ENCODE assay signal across 1 cellular context in genomic region chr16:89720859-89721643, GRCh38.
TF ChIP-seq lines count a peak whose summit lies in the region.

A gene with protein sequence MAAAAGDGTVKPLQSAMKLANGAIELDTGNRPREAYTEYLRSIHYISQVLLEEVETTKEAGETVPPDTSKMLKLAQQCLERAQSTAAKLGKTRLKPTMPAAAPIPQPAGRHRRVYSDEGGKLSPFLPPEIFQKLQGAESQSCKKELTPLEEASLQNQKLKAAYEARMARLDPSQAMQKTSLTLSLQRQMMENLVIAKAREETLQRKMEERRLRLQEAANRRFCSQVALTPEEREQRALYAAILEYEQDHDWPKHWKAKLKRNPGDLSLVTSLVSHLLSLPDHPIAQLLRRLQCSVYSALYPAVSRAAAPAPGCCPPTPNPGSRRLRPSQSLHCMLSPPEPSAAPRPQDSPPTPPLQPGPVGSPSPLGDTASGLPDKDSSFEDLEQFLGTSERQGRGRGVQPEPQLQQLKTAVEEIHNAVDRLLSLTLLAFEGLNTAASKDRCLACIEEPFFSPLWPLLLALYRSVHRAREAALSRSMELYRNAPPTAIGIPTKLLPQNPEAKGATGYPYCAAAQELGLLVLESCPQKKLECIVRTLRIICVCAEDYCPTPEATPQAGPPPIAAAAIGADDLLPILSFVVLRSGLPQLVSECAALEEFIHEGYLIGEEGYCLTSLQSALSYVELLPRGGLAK (minus strand): TSS chr16:89720898. CDS start chr16:89720861, 37 bp downstream.
ZNF276 (plus strand) TSS chr16:89721537; CDS start chr16:89721641, 104 bp downstream.

TF ChIP-seq in H1, 55 proteins besides CTCF, POLR2A, EP300 and RAD21:
- TF ChIP-seq SUZ12 (IDR thresholded peaks at IDR 0.05; ENCODE audit: low read length), result no peak
- no peak for TF ChIP-seq HDAC6 (IDR thresholded peaks at IDR 0.05; ENCODE audit: low read depth, low read length)
- TF ChIP-seq TCF12 (IDR thresholded peaks at IDR 0.05; ENCODE audit: low read depth, low read length), result no peak
- no peak; the same call in 1 of the 2 replicates for TF ChIP-seq EGR1 (IDR thresholded peaks at IDR 0.05; ENCODE audit: borderline replicate concordance, low read depth, low read length)
- TF ChIP-seq KDM5A (IDR thresholded peaks at IDR 0.05; ENCODE audit: low read length), result no peak; the same call in 1 of the 2 replicates
- peak; percentile 71 for TF ChIP-seq KDM4A (IDR thresholded peaks at IDR 0.05; ENCODE audit: low read depth, low read length, severe bottlenecking)
- TF ChIP-seq SP2 (IDR thresholded peaks at IDR 0.05; ENCODE audit: low read length), result no peak
- TF ChIP-seq TAF1 (IDR thresholded peaks at IDR 0.05; ENCODE audit: low read depth, low read length), result peak; percentile 71
- no peak for TF ChIP-seq EZH2 (IDR thresholded peaks at IDR 0.05; ENCODE audit: low read depth, low read length, severe bottlenecking)
- no peak for TF ChIP-seq BRCA1 (IDR thresholded peaks at IDR 0.05; ENCODE audit: low read depth, low read length)
- TF ChIP-seq, protein P1, sequence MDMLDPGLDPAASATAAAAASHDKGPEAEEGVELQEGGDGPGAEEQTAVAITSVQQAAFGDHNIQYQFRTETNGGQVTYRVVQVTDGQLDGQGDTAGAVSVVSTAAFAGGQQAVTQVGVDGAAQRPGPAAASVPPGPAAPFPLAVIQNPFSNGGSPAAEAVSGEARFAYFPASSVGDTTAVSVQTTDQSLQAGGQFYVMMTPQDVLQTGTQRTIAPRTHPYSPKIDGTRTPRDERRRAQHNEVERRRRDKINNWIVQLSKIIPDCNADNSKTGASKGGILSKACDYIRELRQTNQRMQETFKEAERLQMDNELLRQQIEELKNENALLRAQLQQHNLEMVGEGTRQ (IDR thresholded peaks at IDR 0.05; ENCODE audit: low read length), result no peak
- TF ChIP-seq POLR2AphosphoS5 (IDR thresholded peaks at IDR 0.05; ENCODE audit: low read depth, low read length), result no peak; the same call in 1 of the 2 replicates
- TF ChIP-seq NANOG (IDR thresholded peaks at IDR 0.05; ENCODE audit: insufficient read depth, low read depth, low read length, poor library complexity, severe bottlenecking), result no peak
- TF ChIP-seq TAF7 (optimal IDR thresholded peaks at IDR 0.05; ENCODE audit: borderline replicate concordance, low read depth, low read length), result peak; percentile 52
- no peak for TF ChIP-seq RNF2 (IDR thresholded peaks at IDR 0.05; ENCODE audit: borderline replicate concordance, low read depth, low read length, missing control alignments, poor library complexity, severe bottlenecking)
- no peak for TF ChIP-seq MAFK (IDR thresholded peaks at IDR 0.05; ENCODE audit: low read depth, low read length)
- peak; percentile 13 for TF ChIP-seq CREB1 (IDR thresholded peaks at IDR 0.05)
- TF ChIP-seq CBX8 (IDR thresholded peaks at IDR 0.05; ENCODE audit: borderline replicate concordance, low read depth, low read length), result no peak
- TF ChIP-seq HDAC2 (IDR thresholded peaks at IDR 0.05; ENCODE audit: borderline replicate concordance in 1 of 2, low read depth in 2 of 2, low read length in 2 of 2), result peak; percentile 54 to 70; a peak in 1 of 4 replicates
- TF ChIP-seq JUND (IDR thresholded peaks at IDR 0.05; ENCODE audit: low read length), result no peak
- no peak for TF ChIP-seq CTBP2 (IDR thresholded peaks at IDR 0.05; ENCODE audit: borderline replicate concordance, insufficient read depth, insufficient read length, low read length)
- no peak for TF ChIP-seq BCL11A (IDR thresholded peaks at IDR 0.05; ENCODE audit: low read depth in 2 of 2, low read length in 2 of 2)
- no peak; the same call in 1 of the 2 replicates for TF ChIP-seq RFX5 (IDR thresholded peaks at IDR 0.05; ENCODE audit: borderline replicate concordance, low read depth, low read length)
- no peak for TF ChIP-seq CBX5 (IDR thresholded peaks at IDR 0.05; ENCODE audit: low read depth, low read length)
- TF ChIP-seq ASH2L (IDR thresholded peaks at IDR 0.05; ENCODE audit: low read length), result peak; percentile 90
- TF ChIP-seq CEBPB (IDR thresholded peaks at IDR 0.05; ENCODE audit: low read depth, low read length), result no peak; the same call in 1 of the 2 replicates
- TF ChIP-seq ZNF274 (IDR thresholded peaks at IDR 0.05; ENCODE audit: borderline replicate concordance, extremely low read depth, low read length), result no peak
- TF ChIP-seq JUN (IDR thresholded peaks at IDR 0.05; ENCODE audit: low read depth, low read length), result no peak
- TF ChIP-seq GTF2F1 (IDR thresholded peaks at IDR 0.05; ENCODE audit: borderline replicate concordance, low read depth, low read length), result no peak
- TF ChIP-seq RXRA (IDR thresholded peaks at IDR 0.05; ENCODE audit: insufficient read depth, low read depth, low read length), result no peak
- no peak for TF ChIP-seq FOSL1 (IDR thresholded peaks at IDR 0.05; ENCODE audit: insufficient read depth, low read depth, low read length)
- TF ChIP-seq NRF1 (IDR thresholded peaks at IDR 0.05; ENCODE audit: low read depth, low read length), result no peak
- TF ChIP-seq TEAD4 (IDR thresholded peaks at IDR 0.05; ENCODE audit: low read depth, low read length), result no peak
- peak; percentile 53 for TF ChIP-seq PHF8 (conservative IDR thresholded peaks at IDR 0.05; ENCODE audit: low read depth, low read length)
- peak; percentile 99 for TF ChIP-seq GABPA (IDR thresholded peaks at IDR 0.05; ENCODE audit: borderline replicate concordance, insufficient read depth, low read length)
- TF ChIP-seq TBP (IDR thresholded peaks at IDR 0.05; ENCODE audit: low read depth, low read length), result peak; percentile 19; the same call in 1 of the 2 replicates
- TF ChIP-seq BACH1 (IDR thresholded peaks at IDR 0.05; ENCODE audit: low read length), result peak; percentile 89
- TF ChIP-seq POU5F1 (IDR thresholded peaks at IDR 0.05; ENCODE audit: low read depth, low read length), result no peak
- TF ChIP-seq E2F6 (IDR thresholded peaks at IDR 0.05), result peak; percentile 56
- TF ChIP-seq YY1 (IDR thresholded peaks at IDR 0.05; ENCODE audit: low read depth, low read length), result peak; percentile 78; the same call in 1 of the 2 replicates
- TF ChIP-seq ATF3 (IDR thresholded peaks at IDR 0.05; ENCODE audit: insufficient read depth, low read depth, low read length), result no peak
- TF ChIP-seq SAP30 (IDR thresholded peaks at IDR 0.05; ENCODE audit: insufficient read depth, insufficient replicate concordance, low read length), result no peak
- TF ChIP-seq, protein P2, sequence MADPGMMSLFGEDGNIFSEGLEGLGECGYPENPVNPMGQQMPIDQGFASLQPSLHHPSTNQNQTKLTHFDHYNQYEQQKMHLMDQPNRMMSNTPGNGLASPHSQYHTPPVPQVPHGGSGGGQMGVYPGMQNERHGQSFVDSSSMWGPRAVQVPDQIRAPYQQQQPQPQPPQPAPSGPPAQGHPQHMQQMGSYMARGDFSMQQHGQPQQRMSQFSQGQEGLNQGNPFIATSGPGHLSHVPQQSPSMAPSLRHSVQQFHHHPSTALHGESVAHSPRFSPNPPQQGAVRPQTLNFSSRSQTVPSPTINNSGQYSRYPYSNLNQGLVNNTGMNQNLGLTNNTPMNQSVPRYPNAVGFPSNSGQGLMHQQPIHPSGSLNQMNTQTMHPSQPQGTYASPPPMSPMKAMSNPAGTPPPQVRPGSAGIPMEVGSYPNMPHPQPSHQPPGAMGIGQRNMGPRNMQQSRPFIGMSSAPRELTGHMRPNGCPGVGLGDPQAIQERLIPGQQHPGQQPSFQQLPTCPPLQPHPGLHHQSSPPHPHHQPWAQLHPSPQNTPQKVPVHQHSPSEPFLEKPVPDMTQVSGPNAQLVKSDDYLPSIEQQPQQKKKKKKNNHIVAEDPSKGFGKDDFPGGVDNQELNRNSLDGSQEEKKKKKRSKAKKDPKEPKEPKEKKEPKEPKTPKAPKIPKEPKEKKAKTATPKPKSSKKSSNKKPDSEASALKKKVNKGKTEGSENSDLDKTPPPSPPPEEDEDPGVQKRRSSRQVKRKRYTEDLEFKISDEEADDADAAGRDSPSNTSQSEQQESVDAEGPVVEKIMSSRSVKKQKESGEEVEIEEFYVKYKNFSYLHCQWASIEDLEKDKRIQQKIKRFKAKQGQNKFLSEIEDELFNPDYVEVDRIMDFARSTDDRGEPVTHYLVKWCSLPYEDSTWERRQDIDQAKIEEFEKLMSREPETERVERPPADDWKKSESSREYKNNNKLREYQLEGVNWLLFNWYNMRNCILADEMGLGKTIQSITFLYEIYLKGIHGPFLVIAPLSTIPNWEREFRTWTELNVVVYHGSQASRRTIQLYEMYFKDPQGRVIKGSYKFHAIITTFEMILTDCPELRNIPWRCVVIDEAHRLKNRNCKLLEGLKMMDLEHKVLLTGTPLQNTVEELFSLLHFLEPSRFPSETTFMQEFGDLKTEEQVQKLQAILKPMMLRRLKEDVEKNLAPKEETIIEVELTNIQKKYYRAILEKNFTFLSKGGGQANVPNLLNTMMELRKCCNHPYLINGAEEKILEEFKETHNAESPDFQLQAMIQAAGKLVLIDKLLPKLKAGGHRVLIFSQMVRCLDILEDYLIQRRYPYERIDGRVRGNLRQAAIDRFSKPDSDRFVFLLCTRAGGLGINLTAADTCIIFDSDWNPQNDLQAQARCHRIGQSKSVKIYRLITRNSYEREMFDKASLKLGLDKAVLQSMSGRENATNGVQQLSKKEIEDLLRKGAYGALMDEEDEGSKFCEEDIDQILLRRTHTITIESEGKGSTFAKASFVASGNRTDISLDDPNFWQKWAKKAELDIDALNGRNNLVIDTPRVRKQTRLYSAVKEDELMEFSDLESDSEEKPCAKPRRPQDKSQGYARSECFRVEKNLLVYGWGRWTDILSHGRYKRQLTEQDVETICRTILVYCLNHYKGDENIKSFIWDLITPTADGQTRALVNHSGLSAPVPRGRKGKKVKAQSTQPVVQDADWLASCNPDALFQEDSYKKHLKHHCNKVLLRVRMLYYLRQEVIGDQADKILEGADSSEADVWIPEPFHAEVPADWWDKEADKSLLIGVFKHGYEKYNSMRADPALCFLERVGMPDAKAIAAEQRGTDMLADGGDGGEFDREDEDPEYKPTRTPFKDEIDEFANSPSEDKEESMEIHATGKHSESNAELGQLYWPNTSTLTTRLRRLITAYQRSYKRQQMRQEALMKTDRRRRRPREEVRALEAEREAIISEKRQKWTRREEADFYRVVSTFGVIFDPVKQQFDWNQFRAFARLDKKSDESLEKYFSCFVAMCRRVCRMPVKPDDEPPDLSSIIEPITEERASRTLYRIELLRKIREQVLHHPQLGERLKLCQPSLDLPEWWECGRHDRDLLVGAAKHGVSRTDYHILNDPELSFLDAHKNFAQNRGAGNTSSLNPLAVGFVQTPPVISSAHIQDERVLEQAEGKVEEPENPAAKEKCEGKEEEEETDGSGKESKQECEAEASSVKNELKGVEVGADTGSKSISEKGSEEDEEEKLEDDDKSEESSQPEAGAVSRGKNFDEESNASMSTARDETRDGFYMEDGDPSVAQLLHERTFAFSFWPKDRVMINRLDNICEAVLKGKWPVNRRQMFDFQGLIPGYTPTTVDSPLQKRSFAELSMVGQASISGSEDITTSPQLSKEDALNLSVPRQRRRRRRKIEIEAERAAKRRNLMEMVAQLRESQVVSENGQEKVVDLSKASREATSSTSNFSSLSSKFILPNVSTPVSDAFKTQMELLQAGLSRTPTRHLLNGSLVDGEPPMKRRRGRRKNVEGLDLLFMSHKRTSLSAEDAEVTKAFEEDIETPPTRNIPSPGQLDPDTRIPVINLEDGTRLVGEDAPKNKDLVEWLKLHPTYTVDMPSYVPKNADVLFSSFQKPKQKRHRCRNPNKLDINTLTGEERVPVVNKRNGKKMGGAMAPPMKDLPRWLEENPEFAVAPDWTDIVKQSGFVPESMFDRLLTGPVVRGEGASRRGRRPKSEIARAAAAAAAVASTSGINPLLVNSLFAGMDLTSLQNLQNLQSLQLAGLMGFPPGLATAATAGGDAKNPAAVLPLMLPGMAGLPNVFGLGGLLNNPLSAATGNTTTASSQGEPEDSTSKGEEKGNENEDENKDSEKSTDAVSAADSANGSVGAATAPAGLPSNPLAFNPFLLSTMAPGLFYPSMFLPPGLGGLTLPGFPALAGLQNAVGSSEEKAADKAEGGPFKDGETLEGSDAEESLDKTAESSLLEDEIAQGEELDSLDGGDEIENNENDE (IDR thresholded peaks at IDR 0.05; ENCODE audit: insufficient replicate concordance, low read length), result no peak
- TF ChIP-seq SIN3A (conservative IDR thresholded peaks at IDR 0.05 in 1 of 2, IDR thresholded peaks at IDR 0.05 in 1 of 2; ENCODE audit: low read depth in 1 of 2, low read length in 2 of 2), result peak; percentile 30 to 69; a peak in 2 of 4 replicates
- no peak for TF ChIP-seq CHD2 (IDR thresholded peaks at IDR 0.05; ENCODE audit: low read length)
- TF ChIP-seq KDM1A (IDR thresholded peaks at IDR 0.05; ENCODE audit: borderline replicate concordance, low read length), result no peak
- TF ChIP-seq, protein P3, sequence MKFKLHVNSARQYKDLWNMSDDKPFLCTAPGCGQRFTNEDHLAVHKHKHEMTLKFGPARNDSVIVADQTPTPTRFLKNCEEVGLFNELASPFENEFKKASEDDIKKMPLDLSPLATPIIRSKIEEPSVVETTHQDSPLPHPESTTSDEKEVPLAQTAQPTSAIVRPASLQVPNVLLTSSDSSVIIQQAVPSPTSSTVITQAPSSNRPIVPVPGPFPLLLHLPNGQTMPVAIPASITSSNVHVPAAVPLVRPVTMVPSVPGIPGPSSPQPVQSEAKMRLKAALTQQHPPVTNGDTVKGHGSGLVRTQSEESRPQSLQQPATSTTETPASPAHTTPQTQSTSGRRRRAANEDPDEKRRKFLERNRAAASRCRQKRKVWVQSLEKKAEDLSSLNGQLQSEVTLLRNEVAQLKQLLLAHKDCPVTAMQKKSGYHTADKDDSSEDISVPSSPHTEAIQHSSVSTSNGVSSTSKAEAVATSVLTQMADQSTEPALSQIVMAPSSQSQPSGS (IDR thresholded peaks at IDR 0.05; ENCODE audit: low read length), result no peak
- no peak for TF ChIP-seq SP1 (IDR thresholded peaks at IDR 0.05; ENCODE audit: low read depth, low read length)
- no peak for TF ChIP-seq CHD1 (IDR thresholded peaks at IDR 0.05; ENCODE audit: low read depth, low read length)
- peak; percentile 52; the same call in 1 of the 2 replicates for TF ChIP-seq SRF (IDR thresholded peaks at IDR 0.05; ENCODE audit: low read depth, low read length)
- peak; percentile 21; the same call in 1 of the 2 replicates for TF ChIP-seq SIX5 (IDR thresholded peaks at IDR 0.05; ENCODE audit: low read depth, low read length)
- peak; percentile 94 for TF ChIP-seq RBBP5 (IDR thresholded peaks at IDR 0.05; ENCODE audit: borderline replicate concordance, low read depth, low read length)
- TF ChIP-seq SIRT6 (IDR thresholded peaks at IDR 0.05; ENCODE audit: low read length), result no peak
- peak; percentile 67; the same call in 1 of the 2 replicates for TF ChIP-seq SP4 (IDR thresholded peaks at IDR 0.05; ENCODE audit: low read length)
- TF ChIP-seq MAX (IDR thresholded peaks at IDR 0.05), result peak; percentile 76
